23 cellular contexts compared by ENCODE assay signal in the genomic region with DNA sequence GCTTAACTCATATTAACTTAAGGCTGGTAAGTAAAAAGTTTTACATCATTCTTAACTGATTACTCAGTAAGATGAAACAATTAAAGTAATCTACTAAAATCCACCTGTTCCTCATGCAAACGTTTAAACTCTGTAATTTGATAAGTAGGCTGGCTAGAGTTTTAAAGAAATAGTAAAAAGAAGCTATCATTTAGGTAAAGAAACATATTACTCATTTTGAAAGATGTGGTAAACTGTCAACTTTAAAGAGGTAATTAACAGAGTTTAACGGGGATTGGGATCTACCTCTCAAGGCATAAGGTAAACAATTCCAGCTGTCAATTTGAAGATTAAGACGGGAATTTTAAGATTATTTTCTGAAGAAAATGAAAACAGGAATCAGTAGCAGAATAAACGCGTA. TPM values are rescaled to one million over a fixed set of nuclear protein-coding genes. Genes with fewer than 3 reads are reported as not detected.
DNase-seq lines count a peak whose midpoint lies in the region; ATAC-seq, FAIRE-seq and TF ChIP-seq lines count a peak whose summit lies in the region.
"Had no signal": no experiment of that assay in that cellular context is flagged by ENCODE, and none has a peak within 500 bp of the region (broad histone marks: within the 10 kb centered on the region; RNA-seq: fewer than 3 reads in every experiment).

No MANE protein-coding gene starts in this region.

- H4K20me1 ChIP-seq in GM23338 (replicated peaks; ENCODE audit: insufficient read depth) (no peaks in the 10 kb centered on the region), astrocyte (ENCODE audit: insufficient read depth, low read length) (peaks cover 18% of the 10 kb centered on the region)

- FAIRE-seq in astrocyte (lab: Jason Lieb, UNC) (peak; percentile 39), islet of Langerhans (lab: Jason Lieb, UNC) (peak; percentile 41)
- FAIRE-seq: A549, GM12892, H1 had no signal

- TF ChIP-seq CTCF in GM23338 (conservative IDR thresholded peaks at IDR 0.05; ENCODE audit: low read depth in 2 of 2) (no peak), astrocyte (IDR thresholded peaks at IDR 0.05; ENCODE audit: insufficient read depth, low read depth, low read length) (no peak)

- H3K36me3 ChIP-seq in GM23338 (ENCODE audit: insufficient read depth), result no peaks in the 10 kb centered on the region
- no peaks in the 10 kb centered on the region for H3K36me3 ChIP-seq in astrocyte (ENCODE audit: insufficient read depth, low read length)
- peaks cover 5% of the 10 kb centered on the region for H3K36me3 ChIP-seq in effector memory CD4-positive, alpha-beta T cell (ENCODE audit: control insufficient read depth, insufficient read depth, low read length)

- no peak for ATAC-seq in GM23338
- ATAC-seq: A549 had no signal

- no peak overlapping the region for H3K9ac ChIP-seq in astrocyte (ENCODE audit: low read length)
- H3K9ac ChIP-seq: BLaER1 treated with 17β-estradiol and CSF1 and Interleukin-3, amounts not matched to agents 10 nM and 100 nM had no signal

- H3F3A ChIP-seq in GM23338 (replicated peaks; ENCODE audit: low read depth), result no peaks in the 10 kb centered on the region

- peaks cover 25% of the 10 kb centered on the region; the same call in 1 of the 2 replicates for H3K79me2 ChIP-seq in GM23338 (replicated peaks; ENCODE audit: insufficient read depth)
- peaks cover 49% of the 10 kb centered on the region for H3K79me2 ChIP-seq in astrocyte (ENCODE audit: insufficient read depth, low read length)

- H3K27me3 Mint-ChIP-seq in GM23338 (ENCODE audit: insufficient read depth, low read depth, poor library complexity) (no peaks in the 10 kb centered on the region), astrocyte (ENCODE audit: low read depth, unreplicated experiment) (no peaks in the 10 kb centered on the region)
- H3K27me3 Mint-ChIP-seq: CD4-positive, alpha-beta T cell; CD8-positive, alpha-beta memory T cell had no signal

- H2AFZ ChIP-seq in GM23338 (no peak overlapping the region), astrocyte (ENCODE audit: low read depth, low read length) (no peak overlapping the region)

- H3K9me3 Mint-ChIP-seq in GM23338 (no peaks in the 10 kb centered on the region), astrocyte (ENCODE audit: unreplicated experiment) (no peaks in the 10 kb centered on the region)
- H3K9me3 Mint-ChIP-seq: CD14-positive monocyte; CD4-positive, alpha-beta T cell; CD8-positive, alpha-beta memory T cell had no signal

- no peaks in the 10 kb centered on the region for H3K9me2 ChIP-seq in GM23338 (ENCODE audit: insufficient read depth)

- no peak overlapping the region for H3K4me3 ChIP-seq in GM23338
- H3K4me3 ChIP-seq in astrocyte (ENCODE audit: insufficient read depth, low read depth, low read length), result no peak overlapping the region
- no peak overlapping the region for H3K4me3 ChIP-seq in effector memory CD4-positive, alpha-beta T cell (ENCODE audit: insufficient read depth, low read depth, low read length, poor library complexity, severe bottlenecking)
- H3K4me3 ChIP-seq: A549; BLaER1 treated with 17β-estradiol and CSF1 and Interleukin-3, amounts not matched to agents 10 nM and 100 nM had no signal

- H3K27ac ChIP-seq in GM23338 (ENCODE audit: low read depth) (no peak overlapping the region), astrocyte (ENCODE audit: low read depth, low read length) (no peak overlapping the region)
- H3K27ac ChIP-seq in effector memory CD4-positive, alpha-beta T cell (ENCODE audit: insufficient read depth, low read length, poor library complexity, severe bottlenecking), result no peak overlapping the region
- H3K27ac ChIP-seq: A549; BLaER1 treated with 17β-estradiol and CSF1 and Interleukin-3, amounts not matched to agents 10 nM and 100 nM had no signal

- H3K4me1 ChIP-seq in GM23338 (ENCODE audit: insufficient read depth) (no peaks in the 10 kb centered on the region), astrocyte (ENCODE audit: insufficient read depth, low read length) (no peaks in the 10 kb centered on the region)
- H3K4me1 ChIP-seq in effector memory CD4-positive, alpha-beta T cell (ENCODE audit: control insufficient read depth, insufficient read depth, low read length, poor library complexity, severe bottlenecking), result no peaks in the 10 kb centered on the region
- H3K4me1 ChIP-seq: A549 had no signal

- H3K4me1 Mint-ChIP-seq in GM23338, result peaks cover 9% of the 10 kb centered on the region; the same call in 2 of the 3 replicates
- no peaks in the 10 kb centered on the region for H3K4me1 Mint-ChIP-seq in astrocyte (ENCODE audit: low read depth, unreplicated experiment)
- H3K4me1 Mint-ChIP-seq: CD14-positive monocyte had no signal

- no peaks in the 10 kb centered on the region for H3K9me3 ChIP-seq in astrocyte (ENCODE audit: insufficient read depth, low read depth, low read length)
- no peaks in the 10 kb centered on the region for H3K9me3 ChIP-seq in effector memory CD4-positive, alpha-beta T cell (ENCODE audit: control insufficient read depth, low read length)
- H3K9me3 ChIP-seq: A549; BE2C; BLaER1 treated with 17β-estradiol and CSF1 and Interleukin-3, amounts not matched to agents 10 nM and 100 nM had no signal

- H3K36me3 Mint-ChIP-seq in GM23338 (ENCODE audit: low read depth) (0 out of 3 replicates have a peak, but pooled peaks cover 3% of the 10 kb centered on the region), astrocyte (ENCODE audit: low read depth, unreplicated experiment) (peaks cover 4% of the 10 kb centered on the region)

- H3K4me3 Mint-ChIP-seq in GM23338, result no peak overlapping the region
- H3K4me3 Mint-ChIP-seq in astrocyte (ENCODE audit: unreplicated experiment), result no peak overlapping the region
- H3K4me3 Mint-ChIP-seq: CD14-positive monocyte; CD4-positive, alpha-beta T cell; CD8-positive, alpha-beta memory T cell had no signal

- H3K27ac Mint-ChIP-seq in GM23338 (no peak overlapping the region), astrocyte (ENCODE audit: unreplicated experiment) (no peak overlapping the region)
- H3K27ac Mint-ChIP-seq: CD14-positive monocyte; CD4-positive, alpha-beta T cell; CD8-positive, alpha-beta memory T cell had no signal

- H3K27me3 ChIP-seq in GM23338 (ENCODE audit: insufficient read depth) (no peaks in the 10 kb centered on the region), astrocyte (ENCODE audit: insufficient read depth, low read length) (no peaks in the 10 kb centered on the region)
- H3K27me3 ChIP-seq in effector memory CD4-positive, alpha-beta T cell (replicated peaks; ENCODE audit: control insufficient read depth, insufficient read depth, low read length, poor library complexity, severe bottlenecking), result no peaks in the 10 kb centered on the region
- H3K27me3 ChIP-seq: BE2C; BLaER1 treated with 17β-estradiol and CSF1 and Interleukin-3, amounts not matched to agents 10 nM and 100 nM had no signal

- no peak for DNase-seq in GM23338 (ENCODE audit: low spot score)
- DNase-seq in NCI-H69 (lab: John Stamatoyannopoulos, UW), result peak; percentile 73
- DNase-seq in astrocyte (ENCODE audit: low read depth), result no peak
- no peak for DNase-seq in LoVo (ENCODE audit: low spot score)
- DNase-seq in effector memory CD4-positive, alpha-beta T cell, result no peak
- DNase-seq in NOMO-1 treated with DMSO at 0.1 percent for 48 hours (lab: John Stamatoyannopoulos, UW; ENCODE audit: unreplicated experiment), result no peak
- DNase-seq: 8988T; ACHN; AML-193; BE2C; CD4-positive, alpha-beta T cell; CD8-positive, alpha-beta memory T cell; DMS53; DMS79 treated with DMSO at 0.1 percent for 48 hours; GF-D8; H7; HCEC 1CT had no signal

- H3K4me2 ChIP-seq in GM23338 (peak overlapping the region; percentile 11; the same call in 1 of the 2 replicates), astrocyte (ENCODE audit: low read length) (no peak overlapping the region)
- H3K4me2 ChIP-seq: A549; BLaER1 treated with 17β-estradiol and CSF1 and Interleukin-3, amounts not matched to agents 10 nM and 100 nM had no signal

TF ChIP-seq in GM23338, 12 proteins besides CTCF, POLR2A, EP300 and RAD21 (continues in another document):
- TF ChIP-seq JUNB (IDR thresholded peaks at IDR 0.05; ENCODE audit: unreplicated experiment), result no peak

RNA-seq across cellular contexts. Expression of gene GNPDA2, which starts 9.8 kb away (rescaled TPM):
- 5.4 and 7.7 TPM in 2 replicates for total RNA-seq in GM23338 (2014; rRNA removed; shearing (Covaris generic))
- 6.4 and 6.6 TPM in 2 replicates for polyA plus RNA-seq in GM23338 (2016; fragmentation: Nextera tagmentation; extraction: Ambion mirVana)
- total RNA-seq in astrocyte, result 12.2 and 12.8 TPM in 2 replicates

RNA-seq across cellular contexts. Expression of gene GUF1, which starts 38.4 kb away (rescaled TPM):
- total RNA-seq in GM23338 (2014; rRNA removed; shearing (Covaris generic)), result 37.9 and 39.9 TPM in 2 replicates
- polyA plus RNA-seq in GM23338 (2016; fragmentation: Nextera tagmentation; extraction: Ambion mirVana), result 9.3 and 15.4 TPM in 2 replicates
- total RNA-seq in astrocyte, result 24.7 and 25.3 TPM in 2 replicates
